8 cellular contexts compared by ENCODE assay signal in genomic region chr1:85344256-85344694, GRCh38.
DNase-seq lines count a peak whose midpoint lies in the region; FAIRE-seq and TF ChIP-seq lines count a peak whose summit lies in the region.
"Had no signal": no experiment of that assay in that cellular context is flagged by ENCODE, and none has a peak within 500 bp of the region (broad histone marks: within the 10 kb centered on the region; RNA-seq: fewer than 3 reads in every experiment).

No MANE protein-coding gene starts in this region.

- TF ChIP-seq POLR2A in suprapubic skin (IDR thresholded peaks at IDR 0.05) = no peak

- H3K4me3 ChIP-seq in fibroblast of pulmonary artery (replicated peaks; ENCODE audit: low read depth, low read length) = no peak overlapping the region
- no peak overlapping the region for H3K4me3 ChIP-seq in small intestine (ENCODE audit: low read depth in 1 of 2, low read length in 2 of 2)
- H3K4me3 ChIP-seq in suprapubic skin = no peak overlapping the region

- in situ Hi-C loops in GM13977 (cut with MboI; ENCODE audit: low pct_unique_long_range_greater_than_20kb, low sequenced_read_pairs, unreplicated experiment) = no loop called here

- H3K4me1 ChIP-seq in small intestine (ENCODE audit: control insufficient read depth in 2 of 2, insufficient read depth in 1 of 2, low read depth in 1 of 2, low read length in 1 of 2) (no peaks in the 10 kb centered on the region), suprapubic skin (peaks cover 15% of the 10 kb centered on the region)

- H3K27ac ChIP-seq in small intestine (ENCODE audit: low read depth in 1 of 2, low read length in 1 of 2) = no peak overlapping the region
- no peak overlapping the region for H3K27ac ChIP-seq in suprapubic skin

- FAIRE-seq in small intestine (lab: Jason Lieb, UNC) = no peak

- H3K9me3 ChIP-seq in small intestine (ENCODE audit: control insufficient read depth, low read depth) (no peaks in the 10 kb centered on the region), suprapubic skin (no peaks in the 10 kb centered on the region)

- DNase-seq in GM13977 (ENCODE audit: low spot score) (no peak), RPMI7951 (ENCODE audit: low read depth) (peak; percentile 50), fibroblast of pulmonary artery (ENCODE audit: low read depth) (peak; percentile 75), small intestine (peak; percentile 34), amniotic stem cell (lab: John Stamatoyannopoulos, UW) (no peak), NCI-H2029 (lab: John Stamatoyannopoulos, UW) (no peak), suprapubic skin (ENCODE audit: low spot score in 2 of 2) (no peak)
- DNase-seq: NCI-H1694 had no signal

- no peak for TF ChIP-seq EP300 in suprapubic skin (IDR thresholded peaks at IDR 0.05)

- peak; percentile 49 for TF ChIP-seq CTCF in GM13977 (IDR thresholded peaks at IDR 0.05; ENCODE audit: extremely low read depth, insufficient read depth, missing control alignments)
- TF ChIP-seq CTCF in fibroblast of pulmonary artery (IDR thresholded peaks at IDR 0.05; ENCODE audit: low read length, missing control alignments) = peak; percentile 84
- TF ChIP-seq CTCF in suprapubic skin (IDR thresholded peaks at IDR 0.05) = no peak

- H3K27me3 ChIP-seq in small intestine (ENCODE audit: control insufficient read depth in 2 of 2, insufficient read depth in 2 of 2, low read length in 2 of 2) = no peaks in the 10 kb centered on the region
- no peaks in the 10 kb centered on the region for H3K27me3 ChIP-seq in suprapubic skin

- 12 to 32% (median 24%) methylated on average over 3 of the region's 3 CpGs for whole genome bisulfite sequencing in small intestine, 3 donors
- 57% methylated on average over 3 of the region's 3 CpGs for WGBS in suprapubic skin

- H3K36me3 ChIP-seq in small intestine (ENCODE audit: control insufficient read depth in 2 of 2, insufficient read depth in 2 of 2, low read length in 2 of 2) = no peaks in the 10 kb centered on the region
- no peaks in the 10 kb centered on the region for H3K36me3 ChIP-seq in suprapubic skin

Comparison
In these comparisons a context has a peak if more than half of its experiments do, and no peak if none do; other contexts are left out.
1. DNase-seq: peak in RPMI7951 (single experiment), fibroblast of pulmonary artery (single experiment) and small intestine (single experiment); none in GM13977 (single experiment), amniotic stem cell (single experiment), NCI-H2029 (single experiment) and suprapubic skin (0 of 2).
2. CTCF ChIP-seq: peak in GM13977 (single experiment) and fibroblast of pulmonary artery (single experiment); none in suprapubic skin (0 of 2).